ENCODE assay signal across 15 cellular contexts in genomic region chr11:115126092-115126491, GRCh38.
A peak's percentile ranks its signal among the peaks of the same experiment; 100 is the strongest.
DNase-seq lines count a peak whose midpoint lies in the region; ATAC-seq lines count a peak whose summit lies in the region.
"Had no signal": no experiment of that assay in that cellular context is flagged by ENCODE, and none has a peak within 500 bp of the region (broad histone marks: within the 10 kb centered on the region; RNA-seq: fewer than 3 reads in every experiment).

No MANE protein-coding gene starts in this region.

- intact Hi-C loops in cardiac septum (cut with DNase I) = no loop called here

- ATAC-seq in GM18858 (IDR thresholded peaks at IDR 0.05; ENCODE audit: unreplicated experiment) (peak; percentile 11), GM21381 (IDR thresholded peaks at IDR 0.05; ENCODE audit: unreplicated experiment) (peak; percentile 3), HG02943 (IDR thresholded peaks at IDR 0.05; ENCODE audit: low read depth, unreplicated experiment) (peak; percentile 17), HG03565 (IDR thresholded peaks at IDR 0.05; ENCODE audit: unreplicated experiment) (peak; percentile 11)
- ATAC-seq: gastroesophageal sphincter, T-helper 17 cell had no signal

- DNase-seq in globus pallidus (ENCODE audit: low spot score) = no peak
- no peak for DNase-seq in NCI-H2081 (lab: John Stamatoyannopoulos, UW)
- no peak for DNase-seq in cardiac septum (ENCODE audit: low spot score)
- no peak for DNase-seq in NCI-H345 treated with DMSO at 0.1 percent for 48 hours (lab: John Stamatoyannopoulos, UW; ENCODE audit: unreplicated experiment)
- DNase-seq: activated effector memory CD4-positive, alpha-beta T cell treated with anti-CD3 and anti-CD28 coated beads, Interleukin-2, amount 50 U/mL, for 16 hours; endodermal cell; NCI-H345; stimulated activated CD4-positive, alpha-beta T cell treated with anti-CD3 and anti-CD28 coated beads, Interleukin-4, amount 100 ng/mL, for 24 hours; stimulated activated naive CD8-positive, alpha-beta T cell treated with anti-CD3 and anti-CD28 coated beads, Interleukin-15, amount 100 ng/mL, for 72 hours; T-helper 17 cell had no signal
